1 cellular context compared by ENCODE assay signal in genomic region chr12:97375310-97375709, GRCh38.
TF ChIP-seq lines count a peak whose summit lies in the region.

No MANE protein-coding gene starts in this region.

TF ChIP-seq in SK-N-SH treated with all-trans-retinoic acid at 6 μM for 48 hours, 23 proteins besides CTCF, POLR2A, EP300 and RAD21 (continued from another document):
- TF ChIP-seq POU6F1 (CRISPR knock-in tag; IDR thresholded peaks at IDR 0.05; ENCODE audit: borderline replicate concordance, low read depth) (no peak), ISL1 (CRISPR knock-in tag; IDR thresholded peaks at IDR 0.05) (no peak), BACH2 (CRISPR knock-in tag; IDR thresholded peaks at IDR 0.05; ENCODE audit: borderline replicate concordance) (no peak)
